In genomic region chr11:19679952-19680823, GRCh38 we compare ENCODE assay signal across 9 cellular contexts. TPM values are rescaled to one million over a fixed set of nuclear protein-coding genes. Genes with fewer than 3 reads are reported as not detected.
DNase-seq lines count a peak whose midpoint lies in the region; ATAC-seq and TF ChIP-seq lines count a peak whose summit lies in the region.
"Had no signal": no experiment of that assay in that cellular context is flagged by ENCODE, and none has a peak within 500 bp of the region (broad histone marks: within the 10 kb centered on the region; RNA-seq: fewer than 3 reads in every experiment).

No MANE protein-coding gene starts in this region.

- H3K9me3 Mint-ChIP-seq in type B pancreatic cell, result no peaks in the 10 kb centered on the region

- no peaks in the 10 kb centered on the region for H3K36me3 ChIP-seq in lower lobe of right lung

- no peak for TF ChIP-seq CTCF in lower lobe of right lung (IDR thresholded peaks at IDR 0.05)
- no peak for TF ChIP-seq CTCF in type B pancreatic cell (conservative IDR thresholded peaks at IDR 0.05)

- H3K27ac Mint-ChIP-seq in type B pancreatic cell, result peak overlapping the region; percentile 39

- H3K36me3 Mint-ChIP-seq in type B pancreatic cell, result no peaks in the 10 kb centered on the region

- intact Hi-C loops in lower lobe of right lung (cut with DNase I), result no loop called here

- peaks cover 43% of the 10 kb centered on the region for H3K4me1 ChIP-seq in lower lobe of right lung

- H3K4me3 ChIP-seq in lower lobe of right lung, result peak overlapping the region; percentile 5

- ATAC-seq in lower lobe of right lung, result peak; percentile 82 to 95
- ATAC-seq in HG03196 (IDR thresholded peaks at IDR 0.05; ENCODE audit: unreplicated experiment), result no peak
- ATAC-seq in HG02798 (IDR thresholded peaks at IDR 0.05; ENCODE audit: poor library complexity, unreplicated experiment), result no peak
- ATAC-seq in HG03469 (IDR thresholded peaks at IDR 0.05; ENCODE audit: unreplicated experiment), result no peak
- ATAC-seq in GM18870 (IDR thresholded peaks at IDR 0.05; ENCODE audit: unreplicated experiment), result no peak

- H3K27me3 ChIP-seq in lower lobe of right lung (ENCODE audit: low read depth), result no peaks in the 10 kb centered on the region

- peak overlapping the region; percentile 39 for H3K27ac ChIP-seq in lower lobe of right lung

- DNase-seq in NCI-H226 (peak; percentile 82), dermis microvascular lymphatic vessel endothelial cell (ENCODE audit: low read depth in 2 of 2) (peak; percentile 92 to 99), lower lobe of right lung (peak; percentile 79), type B pancreatic cell (ENCODE audit: extremely low spot score, unreplicated experiment) (no peak)
- DNase-seq: NCI-H187 had no signal

- peaks cover 8% of the 10 kb centered on the region for H3K27me3 Mint-ChIP-seq in type B pancreatic cell

- no peaks in the 10 kb centered on the region for H3K9me3 ChIP-seq in lower lobe of right lung

- no peak overlapping the region for H3K4me3 Mint-ChIP-seq in type B pancreatic cell

- H3K4me1 Mint-ChIP-seq in type B pancreatic cell (ENCODE audit: unreplicated experiment), result peaks cover 32% of the 10 kb centered on the region

RNA-seq across cellular contexts. Expression of gene NAV2, which starts 32.4 kb away (rescaled TPM):
- total RNA-seq in dermis microvascular lymphatic vessel endothelial cell (3.2 and 3.9 TPM in 2 replicates), lower lobe of right lung (36.9 TPM), type B pancreatic cell (ENCODE audit: low replicate concordance) (34.3 and 54.2 TPM in 2 replicates)

Comparison
In these comparisons a context has a peak if more than half of its experiments do, and no peak if none do; other contexts are left out.
1. ATAC-seq: peak in lower lobe of right lung (2 of 2); none in HG03196 (single experiment), HG02798 (single experiment), HG03469 (single experiment) and GM18870 (single experiment).